Comparison of ENCODE assay signal across 8 cellular contexts in genomic region chr4:185202984-185203379, GRCh38. TPM values are rescaled to one million over a fixed set of nuclear protein-coding genes. Genes with fewer than 3 reads are reported as not detected.
A peak's percentile ranks its signal among the peaks of the same experiment; 100 is the strongest.
DNase-seq lines count a peak whose midpoint lies in the region; ATAC-seq and TF ChIP-seq lines count a peak whose summit lies in the region.

No MANE protein-coding gene starts in this region.

- TF ChIP-seq CTCF in HFF-Myc (IDR thresholded peaks at IDR 0.05; ENCODE audit: low read depth, low read length, missing control alignments): no peak

- CTCF ChIA-PET in CD8-positive, alpha-beta memory T cell (lab: Charles Lee): interaction anchor here (3.5 kb wide), 1 partner anchor 19 kb away, joined by 9 read pairs; no protein-coding TSS in a partner anchor

- no peaks in the 10 kb centered on the region for H3K27me3 ChIP-seq in CD8-positive, alpha-beta memory T cell (ENCODE audit: insufficient read depth, low read length, poor library complexity, severe bottlenecking)
- no peaks in the 10 kb centered on the region for H3K27me3 ChIP-seq in esophagus (ENCODE audit: control insufficient read depth in 1 of 2, insufficient read depth in 2 of 2, low read length in 2 of 2)

- H3K27ac Mint-ChIP-seq in CD8-positive, alpha-beta memory T cell: peak overlapping the region; percentile 89 to 100 (median 99)

- H3K9me3 ChIP-seq in CD8-positive, alpha-beta memory T cell (ENCODE audit: low read length): no peaks in the 10 kb centered on the region
- no peaks in the 10 kb centered on the region for H3K9me3 ChIP-seq in esophagus (ENCODE audit: control insufficient read depth in 2 of 2, insufficient read depth in 1 of 2, low read depth in 1 of 2, low read length in 1 of 2)

- intact Hi-C loops in sciatic nerve (cut with DNase I): no loop called here

- no peaks in the 10 kb centered on the region for H3K27me3 Mint-ChIP-seq in CD8-positive, alpha-beta memory T cell

- peaks cover 0 to 12% (median 3%) of the 10 kb centered on the region in 3 donors for H3K36me3 Mint-ChIP-seq in CD8-positive, alpha-beta memory T cell

- H3K4me1 ChIP-seq in CD8-positive, alpha-beta memory T cell (ENCODE audit: insufficient read depth, low read length): peaks cover 30% of the 10 kb centered on the region
- H3K4me1 ChIP-seq in esophagus (ENCODE audit: control insufficient read depth in 2 of 2, insufficient read depth in 2 of 2, low read length in 1 of 2): no peaks in the 10 kb centered on the region

- H3K4me1 Mint-ChIP-seq in CD8-positive, alpha-beta memory T cell: peaks cover 46 to 55% (median 50%) of the 10 kb centered on the region in 3 donors

- 68 to 76% methylated on average over 7 of the region's 7 CpGs for WGBS in esophagus, 2 donors

- H3K36me3 ChIP-seq in CD8-positive, alpha-beta memory T cell (ENCODE audit: insufficient read depth, low read length): no peaks in the 10 kb centered on the region
- H3K36me3 ChIP-seq in esophagus (ENCODE audit: control insufficient read depth in 2 of 2, insufficient read depth in 2 of 2, low read length in 1 of 2): no peaks in the 10 kb centered on the region

- H3K27ac ChIP-seq in CD8-positive, alpha-beta memory T cell (ENCODE audit: low read depth, low read length): peak overlapping the region; percentile 93
- H3K27ac ChIP-seq in esophagus (ENCODE audit: low read depth in 2 of 2, low read length in 1 of 2): peak overlapping the region; percentile 92 to 93

- POLR2A ChIA-PET in CD8-positive, alpha-beta memory T cell (lab: Charles Lee): no interaction called here

- H3K4me3 Mint-ChIP-seq in CD8-positive, alpha-beta memory T cell: peak overlapping the region; percentile 92 to 95 (median 92)

- no peaks in the 10 kb centered on the region for H3K9me3 Mint-ChIP-seq in CD8-positive, alpha-beta memory T cell

- peak; percentile 4 for ATAC-seq in sciatic nerve

- DNase-seq in CD8-positive, alpha-beta memory T cell: peak in 2 of 5 donors; percentile 12 to 54
- no peak for DNase-seq in HFF-Myc (ENCODE audit: extremely low read depth, low read depth)
- DNase-seq in SK-N-DZ (ENCODE audit: low spot score): peak; percentile 11
- no peak for DNase-seq in sciatic nerve (ENCODE audit: low spot score)
- DNase-seq in dermis blood vessel endothelial cell: no peak
- no peak for DNase-seq in HuH-7.5 (ENCODE audit: low spot score)
- no peak for DNase-seq in EL

- H3K4me3 ChIP-seq in CD8-positive, alpha-beta memory T cell (ENCODE audit: low read length): peak overlapping the region; percentile 62
- H3K4me3 ChIP-seq in HFF-Myc (replicated peaks; ENCODE audit: low read depth, low read length) (peak overlapping the region; percentile 73), esophagus (ENCODE audit: low read depth in 1 of 2, low read length in 2 of 2) (peak overlapping the region; percentile 63 to 81)

RNA-seq across cellular contexts. Expression of gene CFAP97, which starts 0.8 kb away (rescaled TPM):
- 10 to 100 TPM; 49.9 to 50.1 TPM for total RNA-seq in CD8-positive, alpha-beta memory T cell
- 107 TPM for polyA plus RNA-seq in CD8-positive, alpha-beta memory T cell
- polyA plus RNA-seq in SK-N-DZ (2014; cell fraction: cytosol; rRNA removed): 18.7 and 21.0 TPM in 2 replicates
- 6.9 and 8.7 TPM in 2 replicates for polyA plus RNA-seq in SK-N-DZ (2014; cell fraction: nucleus; rRNA removed)
- 1 to 10 TPM; 2.8 to 6.3 TPM for polyA plus RNA-seq in esophagus
- total RNA-seq in sciatic nerve (44.8 TPM), dermis blood vessel endothelial cell (26.2 and 41.8 TPM in 2 replicates)

RNA-seq across cellular contexts. Expression of gene SNX25, which starts 6.4 kb away (rescaled TPM):
- total RNA-seq in CD8-positive, alpha-beta memory T cell: 10 to 100 TPM; 17.7 to 18.2 TPM
- 7.8 TPM for polyA plus RNA-seq in CD8-positive, alpha-beta memory T cell
- polyA plus RNA-seq in SK-N-DZ (2014; cell fraction: cytosol; rRNA removed): 7.5 and 8.8 TPM in 2 replicates
- polyA plus RNA-seq in SK-N-DZ (2014; cell fraction: nucleus; rRNA removed): 8.7 and 10.4 TPM in 2 replicates
- polyA plus RNA-seq in esophagus: 1 to 10 TPM; 3.5 to 4.4 TPM
- total RNA-seq in sciatic nerve (33.6 TPM), dermis blood vessel endothelial cell (61.8 and 73.2 TPM in 2 replicates)

RNA-seq across cellular contexts. Expression of gene SLC25A4, which starts 59.9 kb away (rescaled TPM):
- 10 to 100 TPM; 11.8 to 12.6 TPM for total RNA-seq in CD8-positive, alpha-beta memory T cell
- 16.3 TPM for polyA plus RNA-seq in CD8-positive, alpha-beta memory T cell
- 31.0 and 36.9 TPM in 2 replicates for polyA plus RNA-seq in SK-N-DZ (2014; cell fraction: cytosol; rRNA removed)
- polyA plus RNA-seq in SK-N-DZ (2014; cell fraction: nucleus; rRNA removed): 34.7 and 42.4 TPM in 2 replicates
- 10 to 100 TPM in 1 of 2 donors, 1 to 10 TPM in 1; 9.1 to 20.6 TPM for polyA plus RNA-seq in esophagus
- 22.7 TPM for total RNA-seq in sciatic nerve
- total RNA-seq in dermis blood vessel endothelial cell: 8.8 and 10.8 TPM in 2 replicates
